Comparison of ENCODE assay signal across 8 cellular contexts in genomic region chr12:131452444-131452860, GRCh38.
DNase-seq lines count a peak whose midpoint lies in the region; ATAC-seq and TF ChIP-seq lines count a peak whose summit lies in the region.

No MANE protein-coding gene starts in this region.

- DNase-seq in AG04449 (ENCODE audit: low read depth, low spot score) (no peak), GM13977 (ENCODE audit: low spot score) (peak; percentile 69), RWPE1 (ENCODE audit: low spot score) (no peak), left lobe of liver (ENCODE audit: low spot score) (no peak), NCI-H2107 (lab: John Stamatoyannopoulos, UW) (no peak), occipital lobe (lab: John Stamatoyannopoulos, UW) (no peak)

- in situ Hi-C loops in GM13977 (cut with MboI; ENCODE audit: low pct_unique_long_range_greater_than_20kb, low sequenced_read_pairs, unreplicated experiment) = no loop called here

- TF ChIP-seq POLR2A in gastroesophageal sphincter (IDR thresholded peaks at IDR 0.05) = no peak

- H3K4me3 ChIP-seq in AG04449 (ENCODE audit: low read depth, low read length) (no peak overlapping the region), gastroesophageal sphincter (no peak overlapping the region)

- no peaks in the 10 kb centered on the region for H3K36me3 ChIP-seq in gastroesophageal sphincter

- CTCF ChIA-PET in AG04449 (lab: Yijun Ruan, JAX) (no interaction called here), RWPE1 (lab: Yijun Ruan, JAX) (interaction anchor here (0.7 to 0.8 kb wide), 4 partner anchors 11 to 575 kb away, joined by 3 to 7 read pairs (median 4); no protein-coding TSS in a partner anchor)

- H3K9me3 ChIP-seq in gastroesophageal sphincter = peaks cover 0 to 41% (median 0%) of the 10 kb centered on the region in 3 donors

- TF ChIP-seq CTCF in AG04449 (IDR thresholded peaks at IDR 0.05; ENCODE audit: insufficient read depth, low read length, missing control alignments) (peak; percentile 8), GM13977 (IDR thresholded peaks at IDR 0.05; ENCODE audit: extremely low read depth, insufficient read depth, missing control alignments) (peak; percentile 76), RWPE1 (conservative IDR thresholded peaks at IDR 0.05; ENCODE audit: low read depth) (0 out of 2 replicates have a peak, but pooled peaks have one; percentile 5), gastroesophageal sphincter (IDR thresholded peaks at IDR 0.05) (no peak)

- H3K27me3 ChIP-seq in gastroesophageal sphincter = peaks cover 32% of the 10 kb centered on the region

- no peaks in the 10 kb centered on the region for H3K4me1 ChIP-seq in gastroesophageal sphincter

- POLR2A ChIA-PET in AG04449 (lab: Yijun Ruan, JAX) (no interaction called here), RWPE1 (lab: Yijun Ruan, JAX; ENCODE audit: low non-redundant PET) (no interaction called here)

- ATAC-seq in left lobe of liver (peak; percentile 58), gastroesophageal sphincter (no peak), HG03175 (IDR thresholded peaks at IDR 0.05; ENCODE audit: unreplicated experiment) (no peak)

- 6% methylated on average over 6 of the region's 10 CpGs; no CpG with 5 or more reads in 1 of the 2 donors for WGBS in gastroesophageal sphincter (ENCODE audit: low coverage in 1 of 2), 2 donors

- no peak for TF ChIP-seq EP300 in gastroesophageal sphincter (IDR thresholded peaks at IDR 0.05)

- H3K27ac ChIP-seq in RWPE1 (no peak overlapping the region), gastroesophageal sphincter (no peak overlapping the region)

Comparison
In these comparisons a context has a peak if more than half of its experiments do, and no peak if none do; other contexts are left out.
1. CTCF ChIP-seq: peak in AG04449 (single experiment), GM13977 (single experiment) and RWPE1 (single experiment); none in gastroesophageal sphincter (0 of 4).